ENCODE assay signal across 22 cellular contexts in genomic region chr6:109840034-109840433, GRCh38.
DNase-seq lines count a peak whose midpoint lies in the region; ATAC-seq, FAIRE-seq and TF ChIP-seq lines count a peak whose summit lies in the region.
"Had no signal": no experiment of that assay in that cellular context is flagged by ENCODE, and none has a peak within 500 bp of the region (broad histone marks: within the 10 kb centered on the region; RNA-seq: fewer than 3 reads in every experiment).

No MANE protein-coding gene starts in this region.

- H3K14ac ChIP-seq in H9 (ENCODE audit: insufficient read depth, low read length): no peak overlapping the region

- H3K9me3 ChIP-seq in H9 (ENCODE audit: control insufficient read depth, low read depth, low read length) (no peaks in the 10 kb centered on the region), kidney (ENCODE audit: control insufficient read depth in 1 of 2, low read length in 2 of 2) (no peaks in the 10 kb centered on the region)
- H3K9me3 ChIP-seq: BE2C had no signal

- peaks cover 0 to 3% of the 10 kb centered on the region in 2 experiments; a peak in 2 of 5 replicates for H3K9me3 Mint-ChIP-seq in H9
- H3K9me3 Mint-ChIP-seq: CD4-positive, CD25-positive, alpha-beta regulatory T cell; HFFc6 had no signal

- no peak overlapping the region for H2AFZ ChIP-seq in H9 (ENCODE audit: low read length)
- H2AFZ ChIP-seq: GM23248 had no signal

- no peak overlapping the region for H2BK15ac ChIP-seq in H9 (ENCODE audit: low read depth, low read length)

- H3K27ac Mint-ChIP-seq in H9: no peak overlapping the region
- H3K27ac Mint-ChIP-seq: CD8-positive, alpha-beta memory T cell; HFFc6 had no signal

- H3K79me2 ChIP-seq in H9 (ENCODE audit: insufficient read depth, low read length): no peaks in the 10 kb centered on the region

- H3K36me3 ChIP-seq in kidney (ENCODE audit: control insufficient read depth in 1 of 2, insufficient read depth in 2 of 2, low read length in 2 of 2): no peaks in the 10 kb centered on the region
- H3K36me3 ChIP-seq: BE2C had no signal

- no peak overlapping the region for H3K4me2 ChIP-seq in H9 (ENCODE audit: insufficient read depth, insufficient read length, low read length)

- H3K4me3 Mint-ChIP-seq in H9: no peak overlapping the region; a peak in 1 of 5 replicates
- H3K4me3 Mint-ChIP-seq: CD4-positive, CD25-positive, alpha-beta regulatory T cell; CD8-positive, alpha-beta memory T cell; HFFc6 had no signal

- TF ChIP-seq CTCF in H9 (conservative IDR thresholded peaks at IDR 0.05) (0 out of 3 replicates have a peak, but pooled peaks have one; percentile 9), kidney (IDR thresholded peaks at IDR 0.05; ENCODE audit: borderline replicate concordance, extremely low read depth, insufficient read depth) (no peak)

- no peaks in the 10 kb centered on the region for H3K36me3 Mint-ChIP-seq in H9 (ENCODE audit: insufficient read depth in 1 of 3, low read depth in 3 of 3)
- H3K36me3 Mint-ChIP-seq: CD4-positive, CD25-positive, alpha-beta regulatory T cell; CD8-positive, alpha-beta memory T cell had no signal

- no peaks in the 10 kb centered on the region for H3K23me2 ChIP-seq in H9 (ENCODE audit: insufficient read length, low read depth, low read length, poor library complexity, severe bottlenecking)

- H2BK120ac ChIP-seq in H9 (ENCODE audit: low read depth, low read length, poor library complexity, severe bottlenecking): no peak overlapping the region

- no peak overlapping the region for H2BK12ac ChIP-seq in H9 (ENCODE audit: insufficient read length, low read depth, low read length)

- H2BK20ac ChIP-seq in H9 (ENCODE audit: low read depth, low read length, poor library complexity, severe bottlenecking): no peak overlapping the region

- H3K4ac ChIP-seq in H9 (ENCODE audit: low read depth, low read length): no peak overlapping the region

- H4K5ac ChIP-seq in H9 (ENCODE audit: insufficient read length, low read depth, low read length): no peak overlapping the region

- DNase-seq in H9 (no peak), kidney (no peak), H4 (ENCODE audit: low spot score) (no peak)
- DNase-seq in activated CD4-positive, CD25-positive, alpha-beta regulatory T cell treated with anti-CD3 and anti-CD28 coated beads, Interleukin-2, amount 50 U/mL, for 72 hours: no peak
- DNase-seq: ACHN; BE2C; C1 segment of cervical spinal cord; CD4-positive, CD25-positive, alpha-beta regulatory T cell; CD8-positive, alpha-beta memory T cell; COR-L47; GDM1; GM23248; HFFc6; IMR-90 had no signal

- H3K27ac ChIP-seq in H9 (ENCODE audit: insufficient read length, low read depth, low read length): no peak overlapping the region
- H3K27ac ChIP-seq in kidney (ENCODE audit: low read depth in 2 of 2, low read length in 2 of 2): no peak overlapping the region
- H3K27ac ChIP-seq: GM23248 had no signal

- H3K27me3 Mint-ChIP-seq in H9 (ENCODE audit: low read depth): no peaks in the 10 kb centered on the region
- H3K27me3 Mint-ChIP-seq: CD4-positive, CD25-positive, alpha-beta regulatory T cell had no signal

- H3K27me3 ChIP-seq in H9 (ENCODE audit: insufficient read depth, low read length): no peaks in the 10 kb centered on the region
- H3K27me3 ChIP-seq: BE2C had no signal

- FAIRE-seq in colon (lab: Jason Lieb, UNC) (peak; percentile 47), kidney (lab: Jason Lieb, UNC) (peak; percentile 88)
- FAIRE-seq: D721Med, GM12892, H54, HTR-8/SVneo, K562 had no signal

- H4K91ac ChIP-seq in H9 (ENCODE audit: insufficient read length, low read depth, low read length): no peak overlapping the region

- H4K8ac ChIP-seq in H9 (replicated peaks; ENCODE audit: insufficient read length, low read depth, low read length): no peak overlapping the region

- no peak overlapping the region for H3K18ac ChIP-seq in H9 (ENCODE audit: insufficient read length, low read depth, low read length)

- H3K9ac ChIP-seq in H9 (ENCODE audit: extremely low read depth, insufficient read length, low read length) (no peak overlapping the region), kidney (ENCODE audit: low read length in 2 of 2) (no peak overlapping the region)
- H3K9ac ChIP-seq: GM23248 had no signal

- H3K4me1 Mint-ChIP-seq in H9: no peaks in the 10 kb centered on the region
- H3K4me1 Mint-ChIP-seq: CD4-positive, CD25-positive, alpha-beta regulatory T cell; CD8-positive, alpha-beta memory T cell had no signal

- H3T11ph ChIP-seq in H9 (ENCODE audit: low read length): no peak overlapping the region

- no peaks in the 10 kb centered on the region for H4K20me1 ChIP-seq in H9 (ENCODE audit: control insufficient read depth, insufficient read depth, insufficient read length)

- no peak for ATAC-seq in GM21737 (IDR thresholded peaks at IDR 0.05; ENCODE audit: unreplicated experiment)
- ATAC-seq: HCT116, K562 had no signal

- H3K23ac ChIP-seq in H9 (ENCODE audit: insufficient read length, low read depth, low read length): no peak overlapping the region

- no peak overlapping the region for H2BK5ac ChIP-seq in H9 (ENCODE audit: insufficient read length, low read length)

- H3K4me1 ChIP-seq in H9 (ENCODE audit: insufficient read depth, low read length) (no peaks in the 10 kb centered on the region), kidney (ENCODE audit: control insufficient read depth in 1 of 2, insufficient read depth in 1 of 2, low read depth in 1 of 2, low read length in 2 of 2) (no peaks in the 10 kb centered on the region)
- H3K4me1 ChIP-seq: BE2C had no signal

- no peak overlapping the region for H3K4me3 ChIP-seq in kidney (ENCODE audit: low read length in 2 of 2)
- H3K4me3 ChIP-seq: GM23248, K562 had no signal

- intact Hi-C loops in kidney (cut with DNase I): no loop called here

- H3K56ac ChIP-seq in H9 (ENCODE audit: insufficient read length, low read depth, low read length): no peak overlapping the region

- H2AK5ac ChIP-seq in H9 (ENCODE audit: insufficient read length, low read length): no peak overlapping the region

- H3K79me1 ChIP-seq in H9 (ENCODE audit: insufficient read depth, low read depth, low read length, poor library complexity, severe bottlenecking): no peaks in the 10 kb centered on the region
